ENCODE assay signal across 8 cellular contexts in the genomic region with DNA sequence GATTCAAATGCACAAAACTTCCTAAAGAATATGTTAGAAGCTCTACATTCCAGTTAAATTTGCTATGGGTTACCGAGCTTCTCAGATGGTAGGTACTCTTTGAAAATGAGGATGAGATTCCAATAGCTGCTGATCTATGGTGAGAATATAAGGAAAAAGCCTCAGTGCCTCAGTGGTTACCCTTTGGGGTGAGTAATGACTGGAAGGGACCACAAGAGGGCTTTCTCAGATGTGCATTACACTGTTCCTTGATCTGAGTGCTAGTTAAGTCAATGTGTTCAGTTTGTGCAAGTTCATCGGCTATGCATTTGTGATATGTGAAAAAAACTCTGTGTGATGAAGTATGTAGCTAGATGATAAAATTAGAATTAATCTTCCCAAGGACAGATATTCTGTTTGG. TPM values are rescaled to one million over a fixed set of nuclear protein-coding genes. Genes with fewer than 3 reads are reported as not detected.
DNase-seq lines count a peak whose midpoint lies in the region; ATAC-seq, FAIRE-seq and TF ChIP-seq lines count a peak whose summit lies in the region.

No MANE protein-coding gene starts in this region.

- ATAC-seq in HG02759 (IDR thresholded peaks at IDR 0.05; ENCODE audit: unreplicated experiment) = no peak

- no peak overlapping the region for H3K9ac ChIP-seq in neural cell (ENCODE audit: low read length)

- no peaks in the 10 kb centered on the region for H4K20me1 ChIP-seq in neural cell (ENCODE audit: insufficient read depth)

- no peaks in the 10 kb centered on the region for H3F3A ChIP-seq in neural cell (ENCODE audit: insufficient read depth, low read length, poor library complexity, severe bottlenecking)

- peak; percentile 60 for TF ChIP-seq CTCF in bronchial epithelial cell (IDR thresholded peaks at IDR 0.05; ENCODE audit: insufficient read depth, low read length, severe bottlenecking)
- TF ChIP-seq CTCF in neural cell (IDR thresholded peaks at IDR 0.05; ENCODE audit: poor library complexity, severe bottlenecking) = peak; percentile 62

- peaks cover 58% of the 10 kb centered on the region for H3K79me2 ChIP-seq in neural cell (replicated peaks; ENCODE audit: insufficient read depth, low read length)

- no peak overlapping the region for H3K27ac ChIP-seq in neural cell (ENCODE audit: low read length)

- FAIRE-seq in bronchial epithelial cell (lab: Jason Lieb, UNC) = no peak

- H3K9me2 ChIP-seq in neural cell (ENCODE audit: insufficient read depth, low read length) = no peaks in the 10 kb centered on the region

- peak; percentile 47 for TF ChIP-seq RAD21 in neural cell (conservative IDR thresholded peaks at IDR 0.05)

- TF ChIP-seq EP300 in neural cell (conservative IDR thresholded peaks at IDR 0.05; ENCODE audit: poor library complexity, severe bottlenecking) = no peak

- H3K4me2 ChIP-seq in neural cell (ENCODE audit: low read length) = no peak overlapping the region

- H3K4me3 ChIP-seq in bronchial epithelial cell (ENCODE audit: low read depth, low read length) (no peak overlapping the region), neural cell (ENCODE audit: low read length) (no peak overlapping the region)

- H3K9me3 ChIP-seq in neural cell (ENCODE audit: low read length) = no peaks in the 10 kb centered on the region

- no peak overlapping the region for H2AFZ ChIP-seq in neural cell (ENCODE audit: low read depth, low read length)

- DNase-seq in DMS 273 (lab: John Stamatoyannopoulos, UW; ENCODE audit: unreplicated experiment) (peak; percentile 82), DMS 273 treated with DMSO at 0.1 percent for 48 hours (lab: John Stamatoyannopoulos, UW) (no peak), HCEC 1CT (peak; percentile 46), NCI-H2107 treated with DMSO at 0.1 percent for 48 hours (lab: John Stamatoyannopoulos, UW; ENCODE audit: unreplicated experiment) (peak; percentile 50), bronchial epithelial cell (ENCODE audit: low read depth) (peak; percentile 41), mesenteric fat pad (ENCODE audit: low spot score) (no peak)

- H3K27me3 ChIP-seq in bronchial epithelial cell (ENCODE audit: control insufficient read depth, insufficient read depth, low read length) (peaks cover 22% of the 10 kb centered on the region), neural cell (ENCODE audit: insufficient read depth, low read depth, low read length) (no peaks in the 10 kb centered on the region)

- H3K36me3 ChIP-seq in bronchial epithelial cell (ENCODE audit: control insufficient read depth, insufficient read depth, low read length) (no peaks in the 10 kb centered on the region), neural cell (ENCODE audit: insufficient read depth, low read length) (no peaks in the 10 kb centered on the region)

TF ChIP-seq in neural cell, 6 proteins besides CTCF, POLR2A, EP300 and RAD21:
- TF ChIP-seq, protein P1, sequence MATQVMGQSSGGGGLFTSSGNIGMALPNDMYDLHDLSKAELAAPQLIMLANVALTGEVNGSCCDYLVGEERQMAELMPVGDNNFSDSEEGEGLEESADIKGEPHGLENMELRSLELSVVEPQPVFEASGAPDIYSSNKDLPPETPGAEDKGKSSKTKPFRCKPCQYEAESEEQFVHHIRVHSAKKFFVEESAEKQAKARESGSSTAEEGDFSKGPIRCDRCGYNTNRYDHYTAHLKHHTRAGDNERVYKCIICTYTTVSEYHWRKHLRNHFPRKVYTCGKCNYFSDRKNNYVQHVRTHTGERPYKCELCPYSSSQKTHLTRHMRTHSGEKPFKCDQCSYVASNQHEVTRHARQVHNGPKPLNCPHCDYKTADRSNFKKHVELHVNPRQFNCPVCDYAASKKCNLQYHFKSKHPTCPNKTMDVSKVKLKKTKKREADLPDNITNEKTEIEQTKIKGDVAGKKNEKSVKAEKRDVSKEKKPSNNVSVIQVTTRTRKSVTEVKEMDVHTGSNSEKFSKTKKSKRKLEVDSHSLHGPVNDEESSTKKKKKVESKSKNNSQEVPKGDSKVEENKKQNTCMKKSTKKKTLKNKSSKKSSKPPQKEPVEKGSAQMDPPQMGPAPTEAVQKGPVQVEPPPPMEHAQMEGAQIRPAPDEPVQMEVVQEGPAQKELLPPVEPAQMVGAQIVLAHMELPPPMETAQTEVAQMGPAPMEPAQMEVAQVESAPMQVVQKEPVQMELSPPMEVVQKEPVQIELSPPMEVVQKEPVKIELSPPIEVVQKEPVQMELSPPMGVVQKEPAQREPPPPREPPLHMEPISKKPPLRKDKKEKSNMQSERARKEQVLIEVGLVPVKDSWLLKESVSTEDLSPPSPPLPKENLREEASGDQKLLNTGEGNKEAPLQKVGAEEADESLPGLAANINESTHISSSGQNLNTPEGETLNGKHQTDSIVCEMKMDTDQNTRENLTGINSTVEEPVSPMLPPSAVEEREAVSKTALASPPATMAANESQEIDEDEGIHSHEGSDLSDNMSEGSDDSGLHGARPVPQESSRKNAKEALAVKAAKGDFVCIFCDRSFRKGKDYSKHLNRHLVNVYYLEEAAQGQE (IDR thresholded peaks at IDR 0.05; ENCODE audit: borderline replicate concordance) = no peak
- TF ChIP-seq SMC3 (conservative IDR thresholded peaks at IDR 0.05; ENCODE audit: poor library complexity) = peak; percentile 54
- TF ChIP-seq TAF1 (IDR thresholded peaks at IDR 0.05; ENCODE audit: low read depth) = no peak
- TF ChIP-seq MXI1 (conservative IDR thresholded peaks at IDR 0.05; ENCODE audit: poor library complexity, severe bottlenecking) = no peak
TF ChIP-seq in neural cell: peak in this region for 1.

RNA-seq across cellular contexts. Expression of a gene that starts 3.5 kb away (rescaled TPM):
- total RNA-seq in bronchial epithelial cell = 0.26 and 0.51 TPM in 2 replicates
- 81.1 and 90.9 TPM in 2 replicates for polyA plus RNA-seq in neural cell
- polyA minus RNA-seq in neural cell = 134 and 165 TPM in 2 replicates
- 9.1 TPM for total RNA-seq in mesenteric fat pad

Comparison
In these comparisons a context has a peak if more than half of its experiments do, and no peak if none do; other contexts are left out.
1. DNase-seq: peak in DMS 273 (single experiment), HCEC 1CT (single experiment), NCI-H2107 treated with DMSO at 0.1 percent for 48 hours (single experiment) and bronchial epithelial cell (single experiment); none in DMS 273 treated with DMSO at 0.1 percent for 48 hours (single experiment) and mesenteric fat pad (single experiment).